ENCODE assay signal across 8 cellular contexts in genomic region chr16:424623-425081, GRCh38. TPM values are rescaled to one million over a fixed set of nuclear protein-coding genes. Genes with fewer than 3 reads are reported as not detected.
DNase-seq lines count a peak whose midpoint lies in the region; ATAC-seq, FAIRE-seq and TF ChIP-seq lines count a peak whose summit lies in the region.

No MANE protein-coding gene starts in this region.

- H2AFZ ChIP-seq in HepG2 (ENCODE audit: low read length), result no peak overlapping the region

- peaks cover 38% of the 10 kb centered on the region for H3K4me1 Mint-ChIP-seq in CD4-positive, alpha-beta T cell (ENCODE audit: low read depth)

- CTCF ChIA-PET in CD4-positive, alpha-beta T cell (lab: Charles Lee), result interaction anchor here (0.9 to 1.2 kb wide), 3 partner anchors 23 to 63 kb away, joined by 5 to 7 read pairs (median 5); partner anchors contain the start of gene DECR2
- CTCF ChIA-PET in HepG2 (lab: Yijun Ruan, JAX; ENCODE audit: low intra/inter-chr PET ratio, low total read pairs), result no interaction called here

- no peak for TF ChIP-seq POLR2A in HepG2 (IDR thresholded peaks at IDR 0.05; ENCODE audit: insufficient read depth in 1 of 2, low read depth in 2 of 2, low read length in 2 of 2)
- TF ChIP-seq POLR2A in testis (IDR thresholded peaks at IDR 0.05), result no peak

- FAIRE-seq in HepG2 (lab: Jason Lieb, UNC), result no peak

- H3K9me3 Mint-ChIP-seq in CD4-positive, alpha-beta T cell, result no peaks in the 10 kb centered on the region

- H3K27ac ChIP-seq in CD4-positive, alpha-beta T cell (ENCODE audit: low read depth, low read length), result peak overlapping the region; percentile 70
- H3K27ac ChIP-seq in KOPT-K1 (ENCODE audit: low read depth, low read length, poor library complexity, severe bottlenecking), result peak overlapping the region; percentile 49
- H3K27ac ChIP-seq in brain microvascular endothelial cell, result peak overlapping the region; percentile 44
- H3K27ac ChIP-seq in HepG2 (ENCODE audit: extremely low read length, insufficient read depth, low read length), result no peak overlapping the region
- H3K27ac ChIP-seq in testis, result peak overlapping the region; percentile 91 to 95

- intact Hi-C loops in CD4-positive, alpha-beta T cell (cut with DNase I, micrococcal nuclease), result loop anchor here (1.0 to 5.0 kb wide), 6 partner anchors 21 to 103 kb away; partner anchors contain the start of genes AXIN1 (in 2 of the 2), CAPN15 (in 1 of the 2) and DECR2 (in 1 of the 2)
- intact Hi-C loops in HepG2 (cut with micrococcal nuclease; ENCODE audit: unreplicated experiment), result loop anchor here (2.0 kb wide), 1 partner anchor 20 kb away; no protein-coding TSS in a partner anchor
- intact Hi-C loops in testis (cut with DNase I; ENCODE audit: low total_unique reads), result no loop called here

- peaks cover 16% of the 10 kb centered on the region for H4K20me1 ChIP-seq in HepG2 (ENCODE audit: insufficient read depth, low read length)

- BruUV-seq in HepG2 (replicated peaks; lab: Mats Ljungman, UMichigan), result no TSS peak

- ATAC-seq in CD4-positive, alpha-beta T cell (ENCODE audit: poor library complexity), result no peak
- ATAC-seq in HepG2, result peak; percentile 54
- ATAC-seq in GM18909 (IDR thresholded peaks at IDR 0.05; ENCODE audit: poor library complexity, unreplicated experiment), result no peak

- POLR2A ChIA-PET in CD4-positive, alpha-beta T cell (lab: Charles Lee), result interaction anchor here (0.8 to 2.2 kb wide), 5 partner anchors 23 to 244 kb away, joined by 3 to 16 read pairs (median 7); partner anchors contain the start of genes DECR2, MRPL28 and PGAP6
- POLR2A ChIA-PET in HepG2 (lab: Yijun Ruan, JAX), result interaction anchor here (0.8 to 3.1 kb wide), 9 partner anchors 12 to 77 kb away, joined by 3 to 21 read pairs (median 5); partner anchors contain the start of gene DECR2

- H3K36me3 ChIP-seq in KOPT-K1 (ENCODE audit: insufficient read depth, low read length) (no peaks in the 10 kb centered on the region), brain microvascular endothelial cell (replicated peaks) (no peaks in the 10 kb centered on the region), HepG2 (replicated peaks in 1 of 2; ENCODE audit: control insufficient read depth in 1 of 2, insufficient read depth in 2 of 2, low read length in 2 of 2) (no peaks in the 10 kb centered on the region), testis (ENCODE audit: low read depth, missing control alignments) (no peaks in the 10 kb centered on the region)

- H3K9me3 ChIP-seq in CD4-positive, alpha-beta T cell (ENCODE audit: control insufficient read depth, low read length), result no peaks in the 10 kb centered on the region
- no peaks in the 10 kb centered on the region for H3K9me3 ChIP-seq in KOPT-K1 (ENCODE audit: insufficient read depth, low read length, poor library complexity, severe bottlenecking)
- no peaks in the 10 kb centered on the region for H3K9me3 ChIP-seq in HepG2 (ENCODE audit: low read length)
- H3K9me3 ChIP-seq in testis, result no peaks in the 10 kb centered on the region

- TF ChIP-seq EP300 in HepG2 (IDR thresholded peaks at IDR 0.05; ENCODE audit: low read depth in 2 of 2, low read length in 2 of 2) (no peak), HepG2 (CRISPR knock-in tag; IDR thresholded peaks at IDR 0.05; ENCODE audit: borderline replicate concordance) (no peak)

- H3K79me2 ChIP-seq in HepG2 (ENCODE audit: insufficient read depth, low read length), result peaks cover 33% of the 10 kb centered on the region

- no peaks in the 10 kb centered on the region for H3K27me3 Mint-ChIP-seq in CD4-positive, alpha-beta T cell

- TF ChIP-seq RAD21 in HepG2 (CRISPR knock-in tag; IDR thresholded peaks at IDR 0.05), result no peak

- peak overlapping the region; percentile 87 for H3K4me3 Mint-ChIP-seq in CD4-positive, alpha-beta T cell

- peaks cover 15% of the 10 kb centered on the region for H3K36me3 Mint-ChIP-seq in CD4-positive, alpha-beta T cell (ENCODE audit: low read depth)

- H3K9ac ChIP-seq in HepG2 (ENCODE audit: insufficient read depth, low read depth, low read length), result peak overlapping the region; percentile 68

- H3K27ac Mint-ChIP-seq in CD4-positive, alpha-beta T cell, result peak overlapping the region; percentile 93

- WGBS in HepG2 (ENCODE audit: low lambda C conversion rate), result 3% methylated on average over 6 of the region's 31 CpGs
- WGBS in testis, 2 donors, result 6 to 19% methylated on average over 3 to 22 of the region's 31 CpGs

- H3K4me3 ChIP-seq in brain microvascular endothelial cell (ENCODE audit: low read depth, low read length), result peak overlapping the region; percentile 65
- H3K4me3 ChIP-seq in HepG2 (replicated peaks in 1 of 3; ENCODE audit: insufficient read depth in 1 of 3, low read depth in 2 of 3, low read length in 3 of 3), result peak overlapping the region; percentile 66 to 95 (median 87)
- H3K4me3 ChIP-seq in testis, result peak overlapping the region; percentile 62 to 76

- H3K27me3 ChIP-seq in CD4-positive, alpha-beta T cell (ENCODE audit: control insufficient read depth, insufficient read depth, low read length), result no peaks in the 10 kb centered on the region
- H3K27me3 ChIP-seq in brain microvascular endothelial cell (replicated peaks), result no peaks in the 10 kb centered on the region
- no peaks in the 10 kb centered on the region; a peak in 1 of 5 replicates for H3K27me3 ChIP-seq in HepG2 (ENCODE audit: control insufficient read depth in 1 of 2, insufficient read depth in 2 of 2, low read length in 2 of 2)
- no peaks in the 10 kb centered on the region for H3K27me3 ChIP-seq in testis

- TF ChIP-seq CTCF in CD4-positive, alpha-beta T cell (IDR thresholded peaks at IDR 0.05), result no peak
- TF ChIP-seq CTCF in brain microvascular endothelial cell (IDR thresholded peaks at IDR 0.05; ENCODE audit: low read depth, low read length, missing control alignments), result no peak
- TF ChIP-seq CTCF in HepG2 (CRISPR knock-in tag; IDR thresholded peaks at IDR 0.05), result no peak
- no peak for TF ChIP-seq CTCF in testis (IDR thresholded peaks at IDR 0.05)

- peak overlapping the region; percentile 98 for H3K4me2 ChIP-seq in HepG2 (ENCODE audit: low read depth, low read length)

- no peak for DNase-seq in CD4-positive, alpha-beta T cell
- DNase-seq in brain microvascular endothelial cell (no peak), HepG2 (ENCODE audit: low spot score) (no peak), testis (peak; percentile 57), activated gamma-delta T cell treated with Interleukin-2 at 50 U/mL for 16 hours (no peak)
- DNase-seq in stimulated activated CD4-positive, alpha-beta T cell treated with anti-CD3 and anti-CD28 coated beads, Interleukin-4, amount 100 ng/mL, for 4 hours, result no peak

- in situ Hi-C loops in brain microvascular endothelial cell (cut with HindIII; ENCODE audit: low pct_ligation_motif_present, low sequenced_read_pairs), result no loop called here
- in situ Hi-C loops in HepG2 (cut with HindIII; ENCODE audit: extremely low pct_ligation_motif_present, low pct_unique_long_range_greater_than_20kb), result no loop called here

- peaks cover 46% of the 10 kb centered on the region for H3K4me1 ChIP-seq in HepG2 (ENCODE audit: insufficient read depth, low read length)
- H3K4me1 ChIP-seq in testis, result peaks cover 36% of the 10 kb centered on the region

RNA-seq across cellular contexts. Expression of gene RAB11FIP3, which starts 0.8 kb away (rescaled TPM):
- 10 to 100 TPM; 28.4 to 29.0 TPM for total RNA-seq in CD4-positive, alpha-beta T cell
- total RNA-seq in HepG2 (2016; rRNA removed; fragmentation: Illumina TruSeq; extraction: Trizol), result 48.4 and 57.6 TPM in 2 replicates
- 25.8 and 30.3 TPM in 2 replicates for total RNA-seq in HepG2 (2016; cell fraction: cytosol; rRNA removed; fragmentation: Illumina TruSeq; extraction: Trizol; ENCODE audit: low read depth)
- 44.0 and 58.9 TPM in 2 replicates for total RNA-seq in HepG2 (2016; cell fraction: insoluble cytoplasmic fraction; rRNA removed; fragmentation: Illumina TruSeq; extraction: Trizol)
- 40.2 and 41.5 TPM in 2 replicates for total RNA-seq in HepG2 (2016; cell fraction: membrane; rRNA removed; fragmentation: Illumina TruSeq; extraction: Trizol)
- 59.9 and 60.1 TPM in 2 replicates for total RNA-seq in HepG2 (2016; cell fraction: nucleus; rRNA removed; fragmentation: Illumina TruSeq; extraction: Trizol)
- polyA plus RNA-seq in HepG2 (2011; rRNA removed), result 34.3 and 42.9 TPM in 2 replicates
- polyA plus RNA-seq in HepG2 (2011; cell fraction: cytosol; rRNA removed), result 24.6 and 38.1 TPM in 2 replicates
- polyA plus RNA-seq in HepG2 (2011; cell fraction: nucleus; rRNA removed), result 166 and 200 TPM in 2 replicates
- polyA plus RNA-seq in HepG2 (2012), result 45.3 and 46.5 TPM in 2 replicates
- polyA plus RNA-seq in HepG2 (2016; cell fraction: cytosol; fragmentation: Illumina TruSeq; extraction: Trizol; ENCODE audit: low read depth), result 17.9 and 19.2 TPM in 2 replicates
- polyA plus RNA-seq in HepG2 (2016; cell fraction: insoluble cytoplasmic fraction; fragmentation: Illumina TruSeq; extraction: Trizol; ENCODE audit: low read depth), result 44.6 and 51.8 TPM in 2 replicates
- 28.0 and 28.9 TPM in 2 replicates for polyA plus RNA-seq in HepG2 (2016; cell fraction: membrane; fragmentation: Illumina TruSeq; extraction: Trizol; ENCODE audit: low read depth)
- 144 and 150 TPM in 2 replicates for polyA plus RNA-seq in HepG2 (2016; cell fraction: nucleus; fragmentation: Illumina TruSeq; extraction: Trizol; ENCODE audit: insufficient read depth, low read depth)
- polyA minus RNA-seq in HepG2 (2011; rRNA and poly(A)+ RNA removed; ENCODE audit: low replicate concordance), result 9.5 and 51.6 TPM in 2 replicates
- 18.2 and 21.5 TPM in 2 replicates for polyA minus RNA-seq in HepG2 (2011; cell fraction: cytosol; rRNA and poly(A)+ RNA removed)
- 58.2 and 72.2 TPM in 2 replicates for polyA minus RNA-seq in HepG2 (2011; cell fraction: nucleus; rRNA and poly(A)+ RNA removed)
- 100 to 1,000 TPM; 166 to 186 TPM for total RNA-seq in testis
- 61.7 TPM for polyA plus RNA-seq in testis (ENCODE audit: insufficient read depth, low read depth, low replicate concordance)

RNA-seq across cellular contexts. Expression of gene DECR2, which starts 23.0 kb away (rescaled TPM):
- total RNA-seq in CD4-positive, alpha-beta T cell, result 1 to 10 TPM; 5.7 to 7.0 TPM
- total RNA-seq in HepG2 (2016; rRNA removed; fragmentation: Illumina TruSeq; extraction: Trizol) (27.8 and 36.3 TPM in 2 replicates), testis (10 to 100 TPM; 52.2 to 56.1 TPM)
- 22.1 and 28.4 TPM in 2 replicates for total RNA-seq in HepG2 (2016; cell fraction: cytosol; rRNA removed; fragmentation: Illumina TruSeq; extraction: Trizol; ENCODE audit: low read depth)
- total RNA-seq in HepG2 (2016; cell fraction: insoluble cytoplasmic fraction; rRNA removed; fragmentation: Illumina TruSeq; extraction: Trizol), result 28.1 and 37.2 TPM in 2 replicates
- total RNA-seq in HepG2 (2016; cell fraction: membrane; rRNA removed; fragmentation: Illumina TruSeq; extraction: Trizol), result 22.1 and 27.1 TPM in 2 replicates
- total RNA-seq in HepG2 (2016; cell fraction: nucleus; rRNA removed; fragmentation: Illumina TruSeq; extraction: Trizol), result 34.5 and 35.9 TPM in 2 replicates
- polyA plus RNA-seq in HepG2 (2011; rRNA removed) (44.6 and 51.2 TPM in 2 replicates), testis (ENCODE audit: insufficient read depth, low read depth, low replicate concordance) (33.2 TPM)
- polyA plus RNA-seq in HepG2 (2011; cell fraction: cytosol; rRNA removed), result 29.5 and 53.6 TPM in 2 replicates
- polyA plus RNA-seq in HepG2 (2011; cell fraction: nucleus; rRNA removed), result 220 and 244 TPM in 2 replicates
- 22.1 and 23.1 TPM in 2 replicates for polyA plus RNA-seq in HepG2 (2012)
- polyA plus RNA-seq in HepG2 (2016; cell fraction: cytosol; fragmentation: Illumina TruSeq; extraction: Trizol; ENCODE audit: low read depth), result 13.3 and 15.1 TPM in 2 replicates
- polyA plus RNA-seq in HepG2 (2016; cell fraction: insoluble cytoplasmic fraction; fragmentation: Illumina TruSeq; extraction: Trizol; ENCODE audit: low read depth), result 31.8 and 35.2 TPM in 2 replicates
- polyA plus RNA-seq in HepG2 (2016; cell fraction: membrane; fragmentation: Illumina TruSeq; extraction: Trizol; ENCODE audit: low read depth), result 19.1 and 19.5 TPM in 2 replicates
- 124 and 131 TPM in 2 replicates for polyA plus RNA-seq in HepG2 (2016; cell fraction: nucleus; fragmentation: Illumina TruSeq; extraction: Trizol; ENCODE audit: insufficient read depth, low read depth)
- 15.9 and 53.9 TPM in 2 replicates for polyA minus RNA-seq in HepG2 (2011; rRNA and poly(A)+ RNA removed; ENCODE audit: low replicate concordance)
- polyA minus RNA-seq in HepG2 (2011; cell fraction: cytosol; rRNA and poly(A)+ RNA removed), result 17.0 and 17.7 TPM in 2 replicates
- 25.4 and 25.9 TPM in 2 replicates for polyA minus RNA-seq in HepG2 (2011; cell fraction: nucleus; rRNA and poly(A)+ RNA removed)

RNA-seq across cellular contexts. Expression of gene NME4, which starts 27.7 kb away (rescaled TPM):
- 10 to 100 TPM; 31.2 to 32.6 TPM for total RNA-seq in CD4-positive, alpha-beta T cell
- 82.8 and 121 TPM in 2 replicates for total RNA-seq in HepG2 (2016; rRNA removed; fragmentation: Illumina TruSeq; extraction: Trizol)
- total RNA-seq in HepG2 (2016; cell fraction: cytosol; rRNA removed; fragmentation: Illumina TruSeq; extraction: Trizol; ENCODE audit: low read depth), result 711 and 716 TPM in 2 replicates
- total RNA-seq in HepG2 (2016; cell fraction: insoluble cytoplasmic fraction; rRNA removed; fragmentation: Illumina TruSeq; extraction: Trizol), result 79.6 and 119 TPM in 2 replicates
- total RNA-seq in HepG2 (2016; cell fraction: membrane; rRNA removed; fragmentation: Illumina TruSeq; extraction: Trizol), result 463 and 513 TPM in 2 replicates
- 47.7 and 52.8 TPM in 2 replicates for total RNA-seq in HepG2 (2016; cell fraction: nucleus; rRNA removed; fragmentation: Illumina TruSeq; extraction: Trizol)
- polyA plus RNA-seq in HepG2 (2011; rRNA removed), result 263 and 275 TPM in 2 replicates
- polyA plus RNA-seq in HepG2 (2011; cell fraction: cytosol; rRNA removed), result 199 and 344 TPM in 2 replicates
- polyA plus RNA-seq in HepG2 (2011; cell fraction: nucleus; rRNA removed), result 245 and 274 TPM in 2 replicates
- polyA plus RNA-seq in HepG2 (2012), result 136 and 145 TPM in 2 replicates
- 1,773 and 1,829 TPM in 2 replicates for polyA plus RNA-seq in HepG2 (2016; cell fraction: cytosol; fragmentation: Illumina TruSeq; extraction: Trizol; ENCODE audit: low read depth)
- 189 and 200 TPM in 2 replicates for polyA plus RNA-seq in HepG2 (2016; cell fraction: insoluble cytoplasmic fraction; fragmentation: Illumina TruSeq; extraction: Trizol; ENCODE audit: low read depth)
- 997 and 1,012 TPM in 2 replicates for polyA plus RNA-seq in HepG2 (2016; cell fraction: membrane; fragmentation: Illumina TruSeq; extraction: Trizol; ENCODE audit: low read depth)
- 195 and 217 TPM in 2 replicates for polyA plus RNA-seq in HepG2 (2016; cell fraction: nucleus; fragmentation: Illumina TruSeq; extraction: Trizol; ENCODE audit: insufficient read depth, low read depth)
- 21.3 and 147 TPM in 2 replicates for polyA minus RNA-seq in HepG2 (2011; rRNA and poly(A)+ RNA removed; ENCODE audit: low replicate concordance)
- 51.2 and 63.8 TPM in 2 replicates for polyA minus RNA-seq in HepG2 (2011; cell fraction: cytosol; rRNA and poly(A)+ RNA removed)
- polyA minus RNA-seq in HepG2 (2011; cell fraction: nucleus; rRNA and poly(A)+ RNA removed), result 27.2 and 27.9 TPM in 2 replicates
- total RNA-seq in testis, result 100 to 1,000 TPM in 1 of 2 donors, 10 to 100 TPM in 1; 87.5 to 107 TPM
- polyA plus RNA-seq in testis (ENCODE audit: insufficient read depth, low read depth, low replicate concordance), result 79.2 TPM

RNA-seq across cellular contexts. Expression of gene PGAP6, which starts 42.9 kb away (rescaled TPM):
- 10 to 100 TPM; 59.7 to 63.7 TPM for total RNA-seq in CD4-positive, alpha-beta T cell
- total RNA-seq in HepG2 (2016; rRNA removed; fragmentation: Illumina TruSeq; extraction: Trizol), result 33.7 and 52.7 TPM in 2 replicates
- 52.2 and 54.4 TPM in 2 replicates for total RNA-seq in HepG2 (2016; cell fraction: cytosol; rRNA removed; fragmentation: Illumina TruSeq; extraction: Trizol; ENCODE audit: low read depth)
- 27.1 and 52.1 TPM in 2 replicates for total RNA-seq in HepG2 (2016; cell fraction: insoluble cytoplasmic fraction; rRNA removed; fragmentation: Illumina TruSeq; extraction: Trizol)
- 108 and 112 TPM in 2 replicates for total RNA-seq in HepG2 (2016; cell fraction: membrane; rRNA removed; fragmentation: Illumina TruSeq; extraction: Trizol)
- 36.6 and 38.8 TPM in 2 replicates for total RNA-seq in HepG2 (2016; cell fraction: nucleus; rRNA removed; fragmentation: Illumina TruSeq; extraction: Trizol)
- 136 and 192 TPM in 2 replicates for polyA plus RNA-seq in HepG2 (2011; rRNA removed)
- 183 and 222 TPM in 2 replicates for polyA plus RNA-seq in HepG2 (2011; cell fraction: cytosol; rRNA removed)
- 308 and 324 TPM in 2 replicates for polyA plus RNA-seq in HepG2 (2011; cell fraction: nucleus; rRNA removed)
- 54.7 and 75.9 TPM in 2 replicates for polyA plus RNA-seq in HepG2 (2012)
- polyA plus RNA-seq in HepG2 (2016; cell fraction: cytosol; fragmentation: Illumina TruSeq; extraction: Trizol; ENCODE audit: low read depth), result 90.3 and 94.2 TPM in 2 replicates
- polyA plus RNA-seq in HepG2 (2016; cell fraction: insoluble cytoplasmic fraction; fragmentation: Illumina TruSeq; extraction: Trizol; ENCODE audit: low read depth), result 43.3 and 54.7 TPM in 2 replicates
- polyA plus RNA-seq in HepG2 (2016; cell fraction: membrane; fragmentation: Illumina TruSeq; extraction: Trizol; ENCODE audit: low read depth), result 117 and 127 TPM in 2 replicates
- polyA plus RNA-seq in HepG2 (2016; cell fraction: nucleus; fragmentation: Illumina TruSeq; extraction: Trizol; ENCODE audit: insufficient read depth, low read depth), result 107 and 123 TPM in 2 replicates
- polyA minus RNA-seq in HepG2 (2011; rRNA and poly(A)+ RNA removed; ENCODE audit: low replicate concordance), result 53.1 and 397 TPM in 2 replicates
- polyA minus RNA-seq in HepG2 (2011; cell fraction: cytosol; rRNA and poly(A)+ RNA removed), result 61.4 and 63.3 TPM in 2 replicates
- 26.0 and 48.0 TPM in 2 replicates for polyA minus RNA-seq in HepG2 (2011; cell fraction: nucleus; rRNA and poly(A)+ RNA removed)
- 100 to 1,000 TPM; 261 to 265 TPM for total RNA-seq in testis
- 121 TPM for polyA plus RNA-seq in testis (ENCODE audit: insufficient read depth, low read depth, low replicate concordance)

RNA-seq across cellular contexts. Expression of gene MRPL28, which starts 54.3 kb away (rescaled TPM):
- 10 to 100 TPM; 19.6 to 19.7 TPM for total RNA-seq in CD4-positive, alpha-beta T cell
- total RNA-seq in HepG2 (2016; rRNA removed; fragmentation: Illumina TruSeq; extraction: Trizol) (114 and 128 TPM in 2 replicates), testis (100 to 1,000 TPM; 108 to 119 TPM)
- total RNA-seq in HepG2 (2016; cell fraction: cytosol; rRNA removed; fragmentation: Illumina TruSeq; extraction: Trizol; ENCODE audit: low read depth), result 30.5 and 32.3 TPM in 2 replicates
- total RNA-seq in HepG2 (2016; cell fraction: insoluble cytoplasmic fraction; rRNA removed; fragmentation: Illumina TruSeq; extraction: Trizol), result 115 and 131 TPM in 2 replicates
- 36.8 and 38.6 TPM in 2 replicates for total RNA-seq in HepG2 (2016; cell fraction: membrane; rRNA removed; fragmentation: Illumina TruSeq; extraction: Trizol)
- total RNA-seq in HepG2 (2016; cell fraction: nucleus; rRNA removed; fragmentation: Illumina TruSeq; extraction: Trizol), result 35.6 and 38.6 TPM in 2 replicates
- polyA plus RNA-seq in HepG2 (2011; rRNA removed) (121 and 135 TPM in 2 replicates), testis (ENCODE audit: insufficient read depth, low read depth, low replicate concordance) (161 TPM)
- 141 and 211 TPM in 2 replicates for polyA plus RNA-seq in HepG2 (2011; cell fraction: cytosol; rRNA removed)
- polyA plus RNA-seq in HepG2 (2011; cell fraction: nucleus; rRNA removed), result 65.0 and 69.2 TPM in 2 replicates
- 50.0 and 56.2 TPM in 2 replicates for polyA plus RNA-seq in HepG2 (2012)
- 35.7 and 36.6 TPM in 2 replicates for polyA plus RNA-seq in HepG2 (2016; cell fraction: cytosol; fragmentation: Illumina TruSeq; extraction: Trizol; ENCODE audit: low read depth)
- 162 and 166 TPM in 2 replicates for polyA plus RNA-seq in HepG2 (2016; cell fraction: insoluble cytoplasmic fraction; fragmentation: Illumina TruSeq; extraction: Trizol; ENCODE audit: low read depth)
- 35.5 and 36.2 TPM in 2 replicates for polyA plus RNA-seq in HepG2 (2016; cell fraction: membrane; fragmentation: Illumina TruSeq; extraction: Trizol; ENCODE audit: low read depth)
- polyA plus RNA-seq in HepG2 (2016; cell fraction: nucleus; fragmentation: Illumina TruSeq; extraction: Trizol; ENCODE audit: insufficient read depth, low read depth), result 85.4 and 90.0 TPM in 2 replicates
- polyA minus RNA-seq in HepG2 (2011; rRNA and poly(A)+ RNA removed; ENCODE audit: low replicate concordance), result 51.3 and 73.8 TPM in 2 replicates
- polyA minus RNA-seq in HepG2 (2011; cell fraction: cytosol; rRNA and poly(A)+ RNA removed), result 29.4 and 29.5 TPM in 2 replicates
- polyA minus RNA-seq in HepG2 (2011; cell fraction: nucleus; rRNA and poly(A)+ RNA removed), result 10.2 and 13.2 TPM in 2 replicates
